8 cellular contexts compared by ENCODE assay signal in the genomic region with DNA sequence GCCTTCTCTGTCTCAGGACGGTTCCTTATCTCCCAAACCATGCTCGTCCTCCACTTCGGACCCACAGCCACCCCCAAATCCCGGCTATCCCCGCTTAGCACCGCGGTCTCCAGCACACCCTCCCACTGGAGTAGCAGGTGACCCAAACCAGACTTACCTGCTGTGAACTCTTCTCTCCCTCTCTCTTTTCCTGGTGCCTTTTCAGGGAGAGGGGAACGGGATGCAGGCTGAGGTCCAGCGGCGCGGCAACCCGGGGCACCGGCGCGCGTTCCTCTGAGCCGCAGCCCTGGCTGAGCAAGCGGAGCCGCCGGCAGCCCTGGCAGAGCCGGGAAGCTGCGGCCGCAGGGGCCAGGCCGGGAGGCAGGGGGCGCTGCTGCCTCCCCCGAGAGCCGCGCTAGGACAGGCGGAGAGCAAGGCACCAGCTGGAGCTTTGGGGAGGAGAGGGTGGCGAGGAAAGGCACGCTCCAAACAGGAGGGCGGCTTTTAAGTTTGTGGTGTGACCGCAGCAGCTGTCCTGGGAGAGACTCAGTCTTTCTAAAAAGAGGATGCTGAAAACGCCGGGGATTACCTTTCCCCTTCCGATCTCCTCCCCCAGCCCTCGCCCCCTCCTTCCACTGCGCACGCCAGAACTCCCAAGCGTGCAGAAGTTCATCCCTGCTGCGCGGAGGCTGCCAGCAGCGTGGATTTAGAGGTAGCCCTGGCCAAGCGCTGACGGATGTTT. TPM values are rescaled to one million over a fixed set of nuclear protein-coding genes. Genes with fewer than 3 reads are reported as not detected.
DNase-seq lines count a peak whose midpoint lies in the region; ATAC-seq, FAIRE-seq and TF ChIP-seq lines count a peak whose summit lies in the region.

A gene (minus strand): TSS at position 536 of the 721 bp plus-strand sequence. CDS start 65,165 bp downstream, outside the sequence.

- H3K4me3 Mint-ChIP-seq in Calu3 (ENCODE audit: low read depth, unreplicated experiment): peak within 1 kb of the TSS; percentile 96

- no peaks in the 10 kb centered on the region for H3K27me3 Mint-ChIP-seq in Calu3 (ENCODE audit: unreplicated experiment)

- H3K9me3 ChIP-seq in adipocyte (ENCODE audit: control insufficient read depth, low read length): no peaks in the 10 kb centered on the region
- H3K9me3 ChIP-seq in heart right ventricle: no peaks in the 10 kb centered on the region
- no peaks in the 10 kb centered on the region for H3K9me3 ChIP-seq in parathyroid adenoma (ENCODE audit: control insufficient read depth, low read length)
- H3K9me3 ChIP-seq in Karpas-422 (ENCODE audit: low read length): peaks cover 5% of the 10 kb centered on the region; the same call in 1 of the 2 replicates

- H3K27me3 ChIP-seq in adipocyte (replicated peaks; ENCODE audit: control insufficient read depth, insufficient read depth, low read length): peaks cover 22% of the 10 kb centered on the region
- H3K27me3 ChIP-seq in heart right ventricle: peaks cover 0 to 50% (median 43%) of the 10 kb centered on the region in 7 donors
- H3K27me3 ChIP-seq in parathyroid adenoma (ENCODE audit: control insufficient read depth, insufficient read depth, low read length): no peaks in the 10 kb centered on the region
- no peaks in the 10 kb centered on the region for H3K27me3 ChIP-seq in Karpas-422 (ENCODE audit: low read length)

- intact Hi-C loops in Calu3 (cut with micrococcal nuclease; ENCODE audit: unreplicated experiment): loop anchor here (2.0 to 5.0 kb wide), 3 partner anchors 368 to 666 kb away; no protein-coding TSS in a partner anchor
- intact Hi-C loops in heart right ventricle (cut with DNase I): loop anchor here in 9 of 10 donors (5.0 to 10.0 kb wide), 4 partner anchors 82 to 144 kb away; no protein-coding TSS in a partner anchor

- no peaks in the 10 kb centered on the region for H3K9me2 ChIP-seq in Karpas-422 (replicated peaks; ENCODE audit: insufficient read depth, low read length)

- H3K4me3 ChIP-seq in adipocyte (ENCODE audit: low read length) (peak within 1 kb of the TSS; percentile 87), heart right ventricle (peak within 1 kb of the TSS; percentile 9 to 66 (median 52)), parathyroid adenoma (ENCODE audit: low read depth, low read length) (peak within 1 kb of the TSS; percentile 28), Karpas-422 (ENCODE audit: low read length) (no peak within 1 kb of the TSS)

- H3K27ac ChIP-seq in heart right ventricle: peak within 1 kb of the TSS in 5 of 10 donors; percentile 14 to 61 (median 46)
- no peak within 1 kb of the TSS for H3K27ac ChIP-seq in parathyroid adenoma
- H3K27ac ChIP-seq in Karpas-422 (ENCODE audit: low read length): no peak within 1 kb of the TSS

- BruUV-seq in Calu3 (replicated peaks; lab: Mats Ljungman, UMichigan): no TSS peak

- no peak for FAIRE-seq in GM19239 (lab: Jason Lieb, UNC)

- peak within 1 kb of the TSS; percentile 73 for H3K9ac ChIP-seq in adipocyte (ENCODE audit: low read length)
- H3K9ac ChIP-seq in parathyroid adenoma: no peak within 1 kb of the TSS
- H3K9ac ChIP-seq in Karpas-422 (ENCODE audit: low read length): no peak within 1 kb of the TSS

- H2AFZ ChIP-seq in parathyroid adenoma: no peak within 1 kb of the TSS
- no peak within 1 kb of the TSS for H2AFZ ChIP-seq in Karpas-422 (ENCODE audit: low read length)

- peak within 1 kb of the TSS; percentile 22 for H3K27ac Mint-ChIP-seq in Calu3 (ENCODE audit: unreplicated experiment)

- CTCF ChIA-PET in Calu3 (lab: Charles Lee): interaction anchor here (1.0 to 2.3 kb wide), 2 partner anchors 277 to 643 kb away, joined by 3 to 10 read pairs; no protein-coding TSS in a partner anchor

- WGBS in heart right ventricle, 2 donors: 0 to 1% methylated on average over 44 to 45 of the region's 45 CpGs

- H3K36me3 ChIP-seq in adipocyte (ENCODE audit: control insufficient read depth, insufficient read depth, low read length, severe bottlenecking) (no peaks in the 10 kb centered on the region), heart right ventricle (no peaks in the 10 kb centered on the region), parathyroid adenoma (ENCODE audit: control insufficient read depth, insufficient read depth, low read length) (no peaks in the 10 kb centered on the region), Karpas-422 (ENCODE audit: insufficient read depth, low read length) (no peaks in the 10 kb centered on the region)

- H3K9me3 Mint-ChIP-seq in Calu3 (ENCODE audit: low read depth, unreplicated experiment): no peaks in the 10 kb centered on the region

- H3K79me2 ChIP-seq in parathyroid adenoma (no peaks in the 10 kb centered on the region), Karpas-422 (ENCODE audit: low read length) (no peaks in the 10 kb centered on the region)

- H3K4me2 ChIP-seq in parathyroid adenoma (ENCODE audit: low read length) (peak within 1 kb of the TSS; percentile 62), Karpas-422 (ENCODE audit: low read depth, low read length, poor library complexity, severe bottlenecking) (no peak within 1 kb of the TSS)

- TF ChIP-seq CTCF in Calu3 (IDR thresholded peaks at IDR 0.05; ENCODE audit: unreplicated experiment): peak; percentile 77
- TF ChIP-seq CTCF in heart right ventricle (IDR thresholded peaks at IDR 0.05): peak; percentile 24 to 81 (median 72)
- no peak for TF ChIP-seq CTCF in parathyroid adenoma (IDR thresholded peaks at IDR 0.05)

- H3K4me1 ChIP-seq in adipocyte (ENCODE audit: control insufficient read depth, insufficient read depth, low read length): peaks cover 13% of the 10 kb centered on the region
- H3K4me1 ChIP-seq in heart right ventricle: peaks cover 0 to 21% (median 11%) of the 10 kb centered on the region in 9 donors
- H3K4me1 ChIP-seq in parathyroid adenoma: no peaks in the 10 kb centered on the region
- no peaks in the 10 kb centered on the region for H3K4me1 ChIP-seq in Karpas-422 (ENCODE audit: low read length)

- no peaks in the 10 kb centered on the region for H3K4me1 Mint-ChIP-seq in Calu3 (ENCODE audit: low read depth, unreplicated experiment)

- no peaks in the 10 kb centered on the region for H4K20me1 ChIP-seq in Karpas-422 (ENCODE audit: insufficient read depth, low read depth, low read length)

- peaks cover 16% of the 10 kb centered on the region for H3K36me3 Mint-ChIP-seq in Calu3 (ENCODE audit: insufficient read depth, unreplicated experiment)

- peak; percentile 84 for DNase-seq in Calu3
- peak; percentile 30 for DNase-seq in GM19239 (ENCODE audit: insufficient read length, low spot score)
- DNase-seq in NCI-H226: peak; percentile 74
- peak; percentile 95 for DNase-seq in adipocyte (ENCODE audit: low read depth)
- peak; percentile 52 to 67 for DNase-seq in heart right ventricle
- DNase-seq in Karpas-422: no peak

- peak; percentile 98 for ATAC-seq in HG03159 (IDR thresholded peaks at IDR 0.05; ENCODE audit: unreplicated experiment)
- peak; percentile 92 to 97 (median 93) for ATAC-seq in heart right ventricle

RNA-seq across cellular contexts. Expression of the gene that starts here (rescaled TPM):
- total RNA-seq in Calu3 (2022) (0.91 and 2.0 TPM in 2 replicates), heart right ventricle (1 to 10 TPM in 6 of 10 donors, under 1 TPM in 4; 0.30 to 3.5 (median 1.2) TPM)
- polyA plus RNA-seq in heart right ventricle: under 1 TPM; 0.10 to 0.37 TPM
- not detected in 2 replicates for total RNA-seq in Karpas-422 (2014; rRNA removed; shearing (Covaris generic); ENCODE audit: low replicate concordance)
